ENCODE assay signal across 7 cellular contexts in the genomic region with DNA sequence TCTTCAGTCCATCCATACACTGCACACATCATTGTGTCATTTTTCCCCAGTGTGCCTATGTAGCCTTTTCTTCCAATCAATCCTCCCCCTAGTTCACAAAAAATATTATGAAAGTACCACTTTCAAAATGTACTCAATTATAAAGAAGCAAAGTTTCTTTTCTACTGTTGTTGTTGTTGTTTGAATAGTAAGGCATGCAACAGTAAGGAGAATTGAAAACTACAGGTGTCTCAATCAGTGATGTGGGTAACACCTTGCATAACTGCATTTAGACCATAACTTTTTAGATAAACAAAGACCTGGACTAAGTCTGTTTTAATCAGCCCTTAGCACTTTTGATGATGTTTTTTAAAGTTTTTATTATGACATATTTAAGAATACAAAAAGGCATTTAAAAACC.
"Had no signal": no experiment of that assay in that cellular context is flagged by ENCODE, and none has a peak within 500 bp of the region (broad histone marks: within the 10 kb centered on the region; RNA-seq: fewer than 3 reads in every experiment).

No MANE protein-coding gene starts in this region.

- H3K4me3 Mint-ChIP-seq: GM23338, H9 had no signal

- H3K27ac Mint-ChIP-seq: GM23338, H9 had no signal

- H3K4me2 ChIP-seq: GM23338 had no signal

- ATAC-seq: GM23338, HepG2, K562 had no signal

- H3K27ac ChIP-seq: HL-60 had no signal

- H3K4me1 Mint-ChIP-seq: GM23338, H9 had no signal

- DNase-seq: H9, HCEC 1CT, KG1 had no signal

- H3K9me3 Mint-ChIP-seq: GM23338, H9 had no signal

- H2AFZ ChIP-seq: GM23338 had no signal

- H3K4me3 ChIP-seq: GM23338, K562 had no signal
